ENCODE assay signal across 8 cellular contexts in genomic region chr17:65013613-65014391, GRCh38. TPM values are rescaled to one million over a fixed set of nuclear protein-coding genes. Genes with fewer than 3 reads are reported as not detected.
DNase-seq lines count a peak whose midpoint lies in the region; ATAC-seq and TF ChIP-seq lines count a peak whose summit lies in the region.

No MANE protein-coding gene starts in this region.

- DNase-seq in GM13976 (ENCODE audit: low spot score) = peak; percentile 41
- DNase-seq in MV-4-11 (lab: John Stamatoyannopoulos, UW) = peak; percentile 84
- DNase-seq in cardiac fibroblast (ENCODE audit: low read depth in 2 of 2) = peak; percentile 81 to 84
- DNase-seq in osteoblast (ENCODE audit: insufficient read length, low spot score, missing footprints) = no peak
- DNase-seq in hippocampal formation (lab: John Stamatoyannopoulos, UW) = no peak
- no peak for DNase-seq in NAMALWA (ENCODE audit: low spot score)
- DNase-seq in DMS79 treated with DMSO at 0.1 percent for 48 hours (lab: John Stamatoyannopoulos, UW) = no peak

- no peak overlapping the region for H2AFZ ChIP-seq in osteoblast (ENCODE audit: low read length)

- peak overlapping the region; percentile 42 for H3K4me2 ChIP-seq in osteoblast (ENCODE audit: insufficient read depth, low read length)

- peaks cover 46% of the 10 kb centered on the region for H4K20me1 ChIP-seq in osteoblast (ENCODE audit: insufficient read depth, low read length)

- in situ Hi-C loops in GM13976 (cut with MboI; ENCODE audit: low sequenced_read_pairs, unreplicated experiment) = no loop called here

- H3K4me3 ChIP-seq in cardiac fibroblast (replicated peaks in 1 of 2; ENCODE audit: low read depth in 2 of 2, low read length in 2 of 2) (no peak overlapping the region), osteoblast (ENCODE audit: insufficient read depth, low read length) (no peak overlapping the region)

- TF ChIP-seq CTCF in GM13976 (IDR thresholded peaks at IDR 0.05; ENCODE audit: borderline replicate concordance, control extremely low read depth, extremely low read depth, insufficient read depth, missing control alignments) (no peak), cardiac fibroblast (IDR thresholded peaks at IDR 0.05; ENCODE audit: low read depth, low read length) (no peak), osteoblast (IDR thresholded peaks at IDR 0.05; ENCODE audit: extremely low read depth, low read depth, low read length) (no peak)

- H3K79me2 ChIP-seq in osteoblast (ENCODE audit: insufficient read depth, low read length) = peaks cover 80% of the 10 kb centered on the region

- H3K27ac ChIP-seq in osteoblast (ENCODE audit: low read depth, low read length) = no peak overlapping the region

- no peaks in the 10 kb centered on the region for H3K27me3 ChIP-seq in osteoblast (ENCODE audit: insufficient read depth, low read length)

- peaks cover 18% of the 10 kb centered on the region for H3K4me1 ChIP-seq in osteoblast (ENCODE audit: insufficient read depth, low read length)

- peaks cover 14% of the 10 kb centered on the region for H3K36me3 ChIP-seq in osteoblast (ENCODE audit: insufficient read depth, low read length)

- ATAC-seq in GM18520 (IDR thresholded peaks at IDR 0.05; ENCODE audit: unreplicated experiment) = no peak

- no peaks in the 10 kb centered on the region for H3K9me3 ChIP-seq in osteoblast (ENCODE audit: low read depth, low read length)

RNA-seq across cellular contexts. Expression of gene GNA13, which starts 42.7 kb away (rescaled TPM):
- total RNA-seq in osteoblast = 63.1 and 63.3 TPM in 2 replicates

Comparison
In these comparisons a context has a peak if more than half of its experiments do, and no peak if none do; other contexts are left out.
1. DNase-seq: peak in GM13976 (single experiment), MV-4-11 (single experiment) and cardiac fibroblast (2 of 2); none in osteoblast (single experiment), hippocampal formation (0 of 2), NAMALWA (single experiment) and DMS79 treated with DMSO at 0.1 percent for 48 hours (single experiment).